ENCODE assay signal across 7 cellular contexts in the genomic region with DNA sequence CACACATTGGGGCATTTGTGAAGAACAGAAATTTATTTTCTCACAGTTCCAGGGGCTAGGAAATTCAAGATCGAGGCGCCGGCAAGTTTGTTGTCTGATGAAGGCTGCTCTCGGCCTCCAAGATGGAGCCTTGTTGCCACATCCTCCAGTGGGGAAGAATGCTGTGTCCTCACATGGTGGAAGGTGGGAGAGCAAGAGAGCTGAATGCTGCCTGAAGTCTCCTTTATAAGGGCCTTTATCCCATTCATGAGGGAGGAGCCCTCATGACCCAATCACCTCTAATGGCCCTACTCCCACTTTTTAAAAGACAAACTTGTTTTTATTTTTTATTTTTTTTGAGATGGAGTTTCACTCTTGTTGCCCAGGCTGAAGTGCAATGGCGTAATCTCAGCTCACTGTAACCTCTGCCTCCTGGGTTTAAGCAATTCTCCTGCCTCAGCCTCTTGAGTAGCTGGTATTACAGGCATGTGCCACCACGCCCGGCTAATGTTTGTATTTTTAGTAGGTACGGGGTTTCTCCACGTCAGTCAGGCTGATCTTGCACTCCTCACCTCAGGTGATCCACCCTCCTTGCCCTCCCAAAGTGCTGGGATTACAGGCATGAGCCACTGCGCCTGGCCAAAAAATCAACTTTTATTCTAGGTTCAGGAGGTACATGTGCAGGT. TPM values are rescaled to one million over a fixed set of nuclear protein-coding genes. Genes with fewer than 3 reads are reported as not detected.
DNase-seq lines count a peak whose midpoint lies in the region; ATAC-seq, FAIRE-seq and TF ChIP-seq lines count a peak whose summit lies in the region.
"Not testable (repeated sequence)": the region's sequence is repeated elsewhere in the genome, so short reads cannot be mapped to it uniquely, and the experiment has no call there.

No MANE protein-coding gene starts in this region.

- H3K4me3 ChIP-seq in A549; GM23338; PC-3 (ENCODE audit: low read length); lung; subcutaneous abdominal adipose tissue (ENCODE audit: low read depth in 1 of 5, low read length in 5 of 5): not testable (repeated sequence)

- TF ChIP-seq CTCF in A549 (IDR thresholded peaks at IDR 0.05); GM23338 (conservative IDR thresholded peaks at IDR 0.05; ENCODE audit: low read depth in 2 of 2); PC-3 (conservative IDR thresholded peaks at IDR 0.05; ENCODE audit: low read depth, low read length); MCF 10A (IDR thresholded peaks at IDR 0.05; ENCODE audit: unreplicated experiment); foreskin keratinocyte (conservative IDR thresholded peaks at IDR 0.05); lung (IDR thresholded peaks at IDR 0.05; ENCODE audit: control extremely low read depth, extremely low read depth): not testable (repeated sequence)

- DNase-seq in A549 (ENCODE audit: low read depth in 1 of 2, low spot score in 1 of 2) (peak in 1 of 2 experiments; percentile 82), MCF 10A (ENCODE audit: unreplicated experiment) (peak; percentile 73), foreskin keratinocyte (peak in 1 of 2 donors; percentile 79), lung (ENCODE audit: low spot score) (peak; percentile 66)
- not testable (repeated sequence) for DNase-seq in GM23338 (ENCODE audit: low spot score); PC-3

- FAIRE-seq in A549 (lab: Jason Lieb, UNC): not testable (repeated sequence)

- not testable (repeated sequence) for TF ChIP-seq POLR2A in A549 (IDR thresholded peaks at IDR 0.05; ENCODE audit: low read length)

- not testable (repeated sequence) for H4K20me1 ChIP-seq in GM23338 (replicated peaks; ENCODE audit: insufficient read depth); PC-3 (ENCODE audit: low read length)

- TF ChIP-seq RAD21 in A549 (conservative IDR thresholded peaks at IDR 0.05 in 1 of 2, IDR thresholded peaks at IDR 0.05 in 1 of 2): not testable (repeated sequence)

- H3K27ac ChIP-seq in A549: peak overlapping the region; percentile 98 to 99
- not testable (repeated sequence) for H3K27ac ChIP-seq in GM23338 (ENCODE audit: low read depth)
- H3K27ac ChIP-seq in PC-3 (ENCODE audit: low read length): peak overlapping the region; percentile 6; the same call in 1 of the 2 replicates
- peak overlapping the region; percentile 92 for H3K27ac ChIP-seq in foreskin keratinocyte
- peak overlapping the region in 1 of 2 donors; percentile 35 for H3K27ac ChIP-seq in lung (ENCODE audit: low read depth in 1 of 2, low read length in 1 of 2)
- peak overlapping the region; percentile 24 for H3K27ac ChIP-seq in subcutaneous abdominal adipose tissue (ENCODE audit: low read depth, low read length)

- WGBS in A549 (ENCODE audit: missing lambda C conversion rate): 51% methylated on average over 10 of the region's 10 CpGs
- WGBS in lung, 2 donors: 77 to 88% methylated on average over 10 of the region's 10 CpGs

- intact Hi-C loops in PC-3 (cut with micrococcal nuclease); MCF 10A (cut with micrococcal nuclease): not testable (repeated sequence)

- H2AFZ ChIP-seq in GM23338: peak overlapping the region; percentile 60; the same call in 1 of the 2 replicates
- not testable (repeated sequence) for H2AFZ ChIP-seq in PC-3 (ENCODE audit: low read length)

- CTCF ChIA-PET in A549 (lab: Yijun Ruan, JAX): interaction anchor here (0.8 to 4.1 kb wide), 3 partner anchors 12 to 158 kb away, joined by 3 to 11 read pairs (median 5); no protein-coding TSS in a partner anchor
- CTCF ChIA-PET in PC-3 (lab: Charles Lee); MCF 10A (lab: Yijun Ruan, JAX): not testable (repeated sequence)

- not testable (repeated sequence) for H3K36me3 ChIP-seq in GM23338 (ENCODE audit: insufficient read depth); PC-3 (ENCODE audit: low read depth, low read length); lung (ENCODE audit: control insufficient read depth in 2 of 2, insufficient read depth in 2 of 2, low read length in 2 of 2); subcutaneous abdominal adipose tissue (ENCODE audit: control insufficient read depth in 5 of 5, insufficient read depth in 5 of 5, low read length in 5 of 5)

- peak; percentile 53 to 85; a peak in 3 of 5 replicates for TF ChIP-seq EP300 in A549 (IDR thresholded peaks at IDR 0.05)

- ATAC-seq in A549: peak; percentile 72 to 81; a peak in 4 of 6 replicates
- ATAC-seq in GM23338: not testable (repeated sequence)
- ATAC-seq in PC-3: peak; percentile 33
- peak; percentile 76 for ATAC-seq in foreskin keratinocyte
- peak; percentile 79 for ATAC-seq in lung (ENCODE audit: insufficient read depth, low FRiP score)

- H3K4me1 ChIP-seq in A549: peaks cover 70% of the 10 kb centered on the region
- not testable (repeated sequence) for H3K4me1 ChIP-seq in GM23338 (ENCODE audit: insufficient read depth); foreskin keratinocyte; lung (ENCODE audit: control insufficient read depth in 2 of 2, insufficient read depth in 2 of 2, low read length in 2 of 2)
- peaks cover 13% of the 10 kb centered on the region; the same call in 1 of the 2 replicates for H3K4me1 ChIP-seq in PC-3 (ENCODE audit: insufficient read depth, low read length)
- peaks cover 13 to 46% (median 26%) of the 10 kb centered on the region in 5 donors for H3K4me1 ChIP-seq in subcutaneous abdominal adipose tissue (ENCODE audit: control insufficient read depth in 5 of 5, insufficient read depth in 5 of 5, low read length in 5 of 5)

- H3K9me3 Mint-ChIP-seq in GM23338; MCF 10A (ENCODE audit: unreplicated experiment): not testable (repeated sequence)

- not testable (repeated sequence) for H3K4me1 Mint-ChIP-seq in GM23338
- peaks cover 28% of the 10 kb centered on the region for H3K4me1 Mint-ChIP-seq in MCF 10A (ENCODE audit: insufficient read depth, unreplicated experiment)

- peak overlapping the region; percentile 32 for H3K4me2 ChIP-seq in A549
- H3K4me2 ChIP-seq in GM23338; PC-3 (ENCODE audit: low read length): not testable (repeated sequence)

- POLR2A ChIA-PET in A549 (lab: Yijun Ruan, JAX): interaction anchor here (0.6 to 1.5 kb wide), 3 partner anchors 12 to 18 kb away, joined by 3 to 10 read pairs (median 3); no protein-coding TSS in a partner anchor
- POLR2A ChIA-PET in PC-3 (lab: Charles Lee; ENCODE audit: unreplicated experiment): not testable (repeated sequence)
- POLR2A ChIA-PET in MCF 10A (lab: Yijun Ruan, JAX): interaction anchor here (0.6 to 13.8 kb wide), 13 partner anchors 8 to 78 kb away, joined by 3 to 335 read pairs (median 4); no protein-coding TSS in a partner anchor

- H3K4me3 Mint-ChIP-seq in GM23338: not testable (repeated sequence)
- peak overlapping the region; percentile 28 for H3K4me3 Mint-ChIP-seq in MCF 10A (ENCODE audit: unreplicated experiment)

- H3F3A ChIP-seq in GM23338 (replicated peaks; ENCODE audit: low read depth); PC-3 (ENCODE audit: low read length, unreplicated experiment): not testable (repeated sequence)

- not testable (repeated sequence) for H3K9ac ChIP-seq in PC-3 (ENCODE audit: low read length); subcutaneous abdominal adipose tissue (ENCODE audit: low read length in 5 of 5)

- not testable (repeated sequence) for H3K9me2 ChIP-seq in GM23338 (ENCODE audit: insufficient read depth); PC-3 (replicated peaks; ENCODE audit: low read length)

- H3K27ac Mint-ChIP-seq in GM23338: not testable (repeated sequence)
- peak overlapping the region; percentile 89 for H3K27ac Mint-ChIP-seq in MCF 10A (ENCODE audit: low read depth, unreplicated experiment)

- H3K27me3 ChIP-seq in GM23338 (ENCODE audit: insufficient read depth); PC-3 (ENCODE audit: low read length); foreskin keratinocyte; lung (ENCODE audit: control insufficient read depth, insufficient read depth); subcutaneous abdominal adipose tissue (ENCODE audit: control insufficient read depth in 5 of 5, insufficient read depth in 4 of 5, low read length in 5 of 5): not testable (repeated sequence)

- not testable (repeated sequence) for H3K36me3 Mint-ChIP-seq in GM23338 (ENCODE audit: low read depth); MCF 10A (ENCODE audit: insufficient read depth, unreplicated experiment)

- BruUV-seq in PC-3 (replicated peaks; lab: Mats Ljungman, UMichigan); MCF 10A (replicated peaks; lab: Mats Ljungman, UMichigan): not testable (repeated sequence)

- H3K27me3 Mint-ChIP-seq in GM23338 (ENCODE audit: insufficient read depth, low read depth, poor library complexity); MCF 10A (ENCODE audit: insufficient read depth, unreplicated experiment): not testable (repeated sequence)

- H3K79me2 ChIP-seq in GM23338 (replicated peaks; ENCODE audit: insufficient read depth); PC-3 (ENCODE audit: low read length): not testable (repeated sequence)

- peaks cover 20% of the 10 kb centered on the region for H3K9me3 ChIP-seq in A549
- not testable (repeated sequence) for H3K9me3 ChIP-seq in PC-3 (ENCODE audit: low read length); lung (ENCODE audit: control insufficient read depth in 2 of 2, insufficient read depth in 1 of 2, low read length in 1 of 2); subcutaneous abdominal adipose tissue (ENCODE audit: control insufficient read depth in 5 of 5, low read length in 5 of 5)

RNA-seq across cellular contexts. Expression of a gene that starts 40.1 kb away (rescaled TPM):
- polyA plus RNA-seq in A549 (2011; rRNA removed): 1,667 and 2,408 TPM in 2 replicates
- polyA plus RNA-seq in A549 (2012; cell fraction: cytosol; rRNA removed): 320 and 370 TPM in 2 replicates
- polyA plus RNA-seq in A549 (2012; cell fraction: nucleus; rRNA removed): 214 and 381 TPM in 2 replicates
- 1,270 to 1,281 TPM (median 1,270 TPM) in 3 replicates for polyA plus RNA-seq in A549 (2017; fragmentation: RNase III; extraction: RNeasy Plus Mini Kit Qiagen cat#74134 plus additional on column Dnase treatment)
- polyA minus RNA-seq in A549 (2011; rRNA and poly(A)+ RNA removed): 799 and 821 TPM in 2 replicates
- 439 and 441 TPM in 2 replicates for total RNA-seq in GM23338 (2014; rRNA removed; shearing (Covaris generic))
- polyA plus RNA-seq in GM23338 (2016; fragmentation: Nextera tagmentation; extraction: Ambion mirVana): 309 and 317 TPM in 2 replicates
- 956 and 1,010 TPM in 2 replicates for total RNA-seq in PC-3 (2014; rRNA removed)
- total RNA-seq in MCF 10A (2022): 680 and 703 TPM in 2 replicates
- 897 and 1,100 TPM in 2 replicates for total RNA-seq in foreskin keratinocyte
- 321 and 351 TPM in 2 replicates for polyA plus RNA-seq in foreskin keratinocyte
- 100 to 1,000 TPM; 375 to 445 TPM for total RNA-seq in lung
- 100 to 1,000 TPM; 105 to 291 TPM for polyA plus RNA-seq in lung
